ENCODE assay signal across 20 cellular contexts in the genomic region with DNA sequence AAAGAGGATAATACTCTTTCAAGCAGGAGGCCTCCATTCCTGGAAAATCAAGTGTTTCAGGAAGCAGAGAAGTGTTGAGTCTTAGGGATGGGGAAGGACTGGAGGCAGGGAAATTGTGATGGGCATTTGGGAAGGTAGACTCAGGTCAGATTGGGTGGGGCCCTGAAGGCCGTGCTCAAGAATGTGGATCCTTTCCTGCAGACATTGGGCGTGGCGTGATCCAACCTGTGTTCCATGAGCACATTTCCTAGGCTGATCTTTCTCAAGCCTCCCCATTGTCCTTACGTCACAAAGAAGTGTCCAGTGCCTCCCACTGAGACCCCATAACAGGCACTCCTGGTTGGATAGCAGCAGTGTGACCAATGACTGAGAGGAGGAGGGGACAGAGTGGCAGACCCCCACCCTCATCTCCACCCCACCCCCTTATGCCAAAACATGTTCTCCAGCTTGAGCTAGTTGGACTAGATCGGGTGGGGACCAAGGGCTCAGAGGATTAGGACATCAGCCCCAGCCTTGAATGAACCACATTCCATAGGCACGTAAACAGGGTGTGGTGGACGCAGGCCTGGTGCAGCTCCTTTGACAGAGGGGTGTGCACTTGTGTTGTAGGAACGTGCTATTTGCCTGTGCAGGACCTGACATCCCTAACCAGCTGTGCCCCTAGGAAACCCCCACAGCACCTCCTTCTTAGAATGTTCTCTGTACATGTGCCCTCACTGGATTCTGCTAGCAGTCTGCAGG.
DNase-seq lines count a peak whose midpoint lies in the region; ATAC-seq and TF ChIP-seq lines count a peak whose summit lies in the region.
"Had no signal": no experiment of that assay in that cellular context is flagged by ENCODE, and none has a peak within 500 bp of the region (broad histone marks: within the 10 kb centered on the region; RNA-seq: fewer than 3 reads in every experiment).

No MANE protein-coding gene starts in this region.

- DNase-seq in MCF 10A (ENCODE audit: unreplicated experiment) = peak; percentile 24
- no peak for DNase-seq in breast epithelium (ENCODE audit: low spot score in 2 of 2)
- DNase-seq in endodermal cell = no peak
- no peak for DNase-seq in lower lobe of right lung
- no peak for DNase-seq in AML-193 (lab: John Stamatoyannopoulos, UW)
- DNase-seq in EL = no peak
- DNase-seq in suprapubic skin (ENCODE audit: low spot score in 2 of 2) = no peak
- DNase-seq: DMS53; NCI-H1092; NCI-H1694; NCI-H69; NK-92 treated with Interleukin-12 subunit alpha and Interleukin-12 subunit beta, amount 100 ng/mL, for 24 hours; OCI-M1 had no signal

- peak; percentile 23 to 68 for ATAC-seq in lower lobe of right lung
- no peak for ATAC-seq in GM18870 (IDR thresholded peaks at IDR 0.05; ENCODE audit: unreplicated experiment)
- ATAC-seq: GM12878, Right ventricle myocardium inferior had no signal

- H3K27ac ChIP-seq in breast epithelium (no peak overlapping the region), endodermal cell (ENCODE audit: low read depth, low read length) (no peak overlapping the region), lower lobe of right lung (no peak overlapping the region), suprapubic skin (no peak overlapping the region)
- H3K27ac ChIP-seq: 22Rv1, C4-2B, SK-N-MC had no signal

- H3K4me3 Mint-ChIP-seq in MCF 10A (ENCODE audit: unreplicated experiment) (no peak overlapping the region), endodermal cell (no peak overlapping the region)

- no peak overlapping the region for H3K9ac ChIP-seq in endodermal cell (ENCODE audit: extremely low read depth, low read length, poor library complexity, severe bottlenecking)

- H3K27me3 ChIP-seq in breast epithelium (no peaks in the 10 kb centered on the region), endodermal cell (ENCODE audit: control insufficient read depth, insufficient read depth, low read length, poor library complexity, severe bottlenecking) (no peaks in the 10 kb centered on the region), lower lobe of right lung (ENCODE audit: low read depth) (no peaks in the 10 kb centered on the region), suprapubic skin (no peaks in the 10 kb centered on the region)

- H3K27me3 Mint-ChIP-seq in MCF 10A (ENCODE audit: insufficient read depth, unreplicated experiment) (no peaks in the 10 kb centered on the region), endodermal cell (ENCODE audit: insufficient read depth) (no peaks in the 10 kb centered on the region)

- H3K4me1 ChIP-seq in breast epithelium (no peaks in the 10 kb centered on the region), endodermal cell (ENCODE audit: control insufficient read depth, insufficient read depth, low read length) (peaks cover 14% of the 10 kb centered on the region), lower lobe of right lung (peaks cover 8% of the 10 kb centered on the region), suprapubic skin (peaks cover 12% of the 10 kb centered on the region)

- POLR2A ChIA-PET in MCF 10A (lab: Yijun Ruan, JAX) = interaction anchor here (0.5 to 1.3 kb wide), 2 partner anchors 10 to 57 kb away, joined by 3 read pairs; no protein-coding TSS in a partner anchor

- TF ChIP-seq POLR2A in breast epithelium (IDR thresholded peaks at IDR 0.05) = no peak
- no peak for TF ChIP-seq POLR2A in suprapubic skin (IDR thresholded peaks at IDR 0.05)

- no peak for TF ChIP-seq EP300 in suprapubic skin (IDR thresholded peaks at IDR 0.05)

- H3K36me3 Mint-ChIP-seq in MCF 10A (ENCODE audit: insufficient read depth, unreplicated experiment) = peaks cover 4% of the 10 kb centered on the region
- H3K36me3 Mint-ChIP-seq in endodermal cell (ENCODE audit: low read depth) = no peaks in the 10 kb centered on the region

- intact Hi-C loops in MCF 10A (cut with micrococcal nuclease) (loop anchor here (5.0 kb wide), 1 partner anchor 254 kb away; no protein-coding TSS in a partner anchor), breast epithelium (cut with DNase I; ENCODE audit: low total_unique reads) (loop anchor here (10.0 kb wide), 1 partner anchor 94 kb away; no protein-coding TSS in a partner anchor), lower lobe of right lung (cut with DNase I) (no loop called here)

- H3K9me3 ChIP-seq in breast epithelium (no peaks in the 10 kb centered on the region), endodermal cell (ENCODE audit: control insufficient read depth, low read length) (no peaks in the 10 kb centered on the region), lower lobe of right lung (no peaks in the 10 kb centered on the region), suprapubic skin (no peaks in the 10 kb centered on the region)
- H3K9me3 ChIP-seq: HAP-1 had no signal

- H3K4me3 ChIP-seq in breast epithelium (no peak overlapping the region), endodermal cell (ENCODE audit: low read length) (no peak overlapping the region), lower lobe of right lung (no peak overlapping the region), suprapubic skin (no peak overlapping the region)
- H3K4me3 ChIP-seq: GM12878, HAP-1, SK-N-MC had no signal

- TF ChIP-seq CTCF in MCF 10A (IDR thresholded peaks at IDR 0.05; ENCODE audit: unreplicated experiment) = no peak
- TF ChIP-seq CTCF in breast epithelium (IDR thresholded peaks at IDR 0.05) = no peak
- no peak for TF ChIP-seq CTCF in endodermal cell (conservative IDR thresholded peaks at IDR 0.05)
- no peak for TF ChIP-seq CTCF in lower lobe of right lung (IDR thresholded peaks at IDR 0.05)
- TF ChIP-seq CTCF in suprapubic skin (IDR thresholded peaks at IDR 0.05) = no peak

- H3K4me1 Mint-ChIP-seq in MCF 10A (ENCODE audit: insufficient read depth, unreplicated experiment) (peaks cover 17% of the 10 kb centered on the region), endodermal cell (peaks cover 51% of the 10 kb centered on the region)

- H3K27ac Mint-ChIP-seq in MCF 10A (ENCODE audit: low read depth, unreplicated experiment) (peak overlapping the region; percentile 71), endodermal cell (peak overlapping the region; percentile 74)

- 94 to 100% methylated on average over 3 to 8 of the region's 8 CpGs for WGBS in endodermal cell (ENCODE audit: insufficient coverage in 1 of 2, insufficient read length in 1 of 2), 2 experiments
- WGBS in suprapubic skin = 65% methylated on average over 8 of the region's 8 CpGs

- CTCF ChIA-PET in MCF 10A (lab: Yijun Ruan, JAX) = interaction anchor here (0.7 kb wide), 1 partner anchor 17 kb away, joined by 3 read pairs; no protein-coding TSS in a partner anchor

- H3K36me3 ChIP-seq in breast epithelium = no peaks in the 10 kb centered on the region
- no peaks in the 10 kb centered on the region for H3K36me3 ChIP-seq in endodermal cell (ENCODE audit: control insufficient read depth, insufficient read depth, low read length)
- H3K36me3 ChIP-seq in lower lobe of right lung = no peaks in the 10 kb centered on the region
- no peaks in the 10 kb centered on the region for H3K36me3 ChIP-seq in suprapubic skin
- H3K36me3 ChIP-seq: HAP-1 had no signal

- H3K9me3 Mint-ChIP-seq in MCF 10A (ENCODE audit: unreplicated experiment) (no peaks in the 10 kb centered on the region), endodermal cell (no peaks in the 10 kb centered on the region)

- BruUV-seq in MCF 10A (replicated peaks; lab: Mats Ljungman, UMichigan) = no TSS peak
